Comparison of ENCODE assay signal across 27 cellular contexts in the genomic region with DNA sequence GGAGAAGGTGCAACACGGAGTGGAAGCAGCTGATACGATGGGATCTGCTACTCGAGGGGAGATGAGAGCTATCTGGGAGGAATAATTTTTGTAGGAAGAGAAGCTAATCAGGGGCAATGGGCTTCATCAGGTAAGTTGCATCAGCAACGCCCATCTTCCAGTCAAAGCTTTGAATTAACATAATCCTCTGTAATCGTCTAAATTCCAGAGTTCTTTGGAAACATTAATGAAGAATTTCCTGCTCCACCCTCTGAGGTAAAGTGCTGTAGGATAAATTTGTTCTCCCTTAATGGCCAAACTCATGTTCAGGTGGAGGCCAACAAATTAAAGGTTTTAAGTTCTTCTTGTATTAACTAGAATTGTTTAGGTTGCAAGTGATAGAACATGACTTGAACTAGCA.
"Had no signal": no experiment of that assay in that cellular context is flagged by ENCODE, and none has a peak within 500 bp of the region (broad histone marks: within the 10 kb centered on the region; RNA-seq: fewer than 3 reads in every experiment).

No MANE protein-coding gene starts in this region.

- DNase-seq: head of caudate nucleus; hypothalamus; immature natural killer cell; left ventricle myocardium inferior; midbrain; naive thymus-derived CD8-positive, alpha-beta T cell; occipital lobe; ovary; psoas muscle; right cardiac atrium; stimulated activated CD4-positive, alpha-beta T cell treated with anti-CD3 and anti-CD28 coated beads, Interleukin-12 subunit alpha, Interleukin-12 subunit beta, amount 100 ng/mL, for 4 hours; stimulated activated CD4-positive, alpha-beta T cell treated with anti-CD3 and anti-CD28 coated beads, Interleukin-15, amount 100 ng/mL, for 24 hours; stimulated activated CD4-positive, alpha-beta T cell treated with anti-CD3 and anti-CD28 coated beads, Interleukin-2, amount 100 ng/mL, for 24 hours; stimulated activated CD4-positive, alpha-beta T cell treated with anti-CD3 and anti-CD28 coated beads, Interleukin-4, amount 100 ng/mL, for 1 hour; stimulated activated naive B cell treated with anti-CD40 and anti-IgM and Interleukin-4, amounts not matched to agents 10 μg/mL and 1 μg/mL and 100 μg/mL, for 72 hours; stimulated activated naive CD8-positive, alpha-beta T cell treated with anti-CD3 and anti-CD28 coated beads, Interleukin-15, Interleukin-2, amounts not matched to agents 100 U/mL and 50 U/mL, for 24 hours; tibial artery; upper lobe of right lung had no signal

- H3K4me1 Mint-ChIP-seq: immature natural killer cell; naive thymus-derived CD8-positive, alpha-beta T cell; stimulated activated naive B cell treated with anti-CD40 and anti-IgM and Interleukin-4, amounts not matched to agents 10 μg/mL and 1 μg/mL and 100 μg/mL, for 72 hours had no signal

- H3K9me3 Mint-ChIP-seq: immature natural killer cell; naive thymus-derived CD8-positive, alpha-beta T cell; neural crest cell; stimulated activated naive B cell treated with anti-CD40 and anti-IgM and Interleukin-4, amounts not matched to agents 10 μg/mL and 1 μg/mL and 100 μg/mL, for 72 hours had no signal

- H3K27ac Mint-ChIP-seq: immature natural killer cell; nephron; stimulated activated naive B cell treated with anti-CD40 and anti-IgM and Interleukin-4, amounts not matched to agents 10 μg/mL and 1 μg/mL and 100 μg/mL, for 72 hours had no signal

- H3K27me3 ChIP-seq: ovary, suprapubic skin, upper lobe of right lung had no signal

- H3K4me1 ChIP-seq: left ventricle myocardium inferior, psoas muscle, suprapubic skin, tibial artery, upper lobe of right lung had no signal

- H3K36me3 Mint-ChIP-seq: immature natural killer cell; naive thymus-derived CD8-positive, alpha-beta T cell; stimulated activated naive B cell treated with anti-CD40 and anti-IgM and Interleukin-4, amounts not matched to agents 10 μg/mL and 1 μg/mL and 100 μg/mL, for 72 hours had no signal

- H3K27ac ChIP-seq: left ventricle myocardium inferior, neutrophil, ovary, psoas muscle, skin epidermis, suprapubic skin, thoracic aorta, tibial artery, upper lobe of right lung had no signal

- H3K4me3 ChIP-seq: left ventricle myocardium inferior, lung, ovary, psoas muscle, skin epidermis, suprapubic skin, thoracic aorta, tibial artery, upper lobe of right lung had no signal

- H3K9me3 ChIP-seq: left ventricle myocardium inferior, neutrophil, ovary, psoas muscle, suprapubic skin, thoracic aorta, tibial artery, upper lobe of right lung had no signal

- H3K4me3 Mint-ChIP-seq: immature natural killer cell; naive thymus-derived CD8-positive, alpha-beta T cell; nephron; neural crest cell; stimulated activated naive B cell treated with anti-CD40 and anti-IgM and Interleukin-4, amounts not matched to agents 10 μg/mL and 1 μg/mL and 100 μg/mL, for 72 hours had no signal

- H3K36me3 ChIP-seq: left ventricle myocardium inferior, neutrophil, ovary, suprapubic skin, thoracic aorta, tibial artery, upper lobe of right lung had no signal

- FAIRE-seq: islet of Langerhans, urothelium cell line had no signal
